Comparison of ENCODE assay signal across 8 cellular contexts in genomic region chr14:45426685-45427282, GRCh38.
DNase-seq lines count a peak whose midpoint lies in the region; ATAC-seq and FAIRE-seq lines count a peak whose summit lies in the region.

No MANE protein-coding gene starts in this region.

- H3K27me3 ChIP-seq in small intestine (ENCODE audit: control insufficient read depth in 2 of 2, insufficient read depth in 2 of 2, low read length in 2 of 2), result no peaks in the 10 kb centered on the region

- intact Hi-C loops in sciatic nerve (cut with DNase I), result no loop called here

- no peak for FAIRE-seq in small intestine (lab: Jason Lieb, UNC)

- no peak overlapping the region for H3K4me3 ChIP-seq in small intestine (ENCODE audit: low read depth in 1 of 2, low read length in 2 of 2)

- H3K4me1 ChIP-seq in small intestine (ENCODE audit: control insufficient read depth in 2 of 2, insufficient read depth in 1 of 2, low read depth in 1 of 2, low read length in 1 of 2), result no peaks in the 10 kb centered on the region

- H3K9me3 ChIP-seq in small intestine (ENCODE audit: control insufficient read depth, low read depth), result no peaks in the 10 kb centered on the region

- 4 to 8% (median 6%) methylated on average over 2 of the region's 2 CpGs for WGBS in small intestine, 3 donors

- no peak overlapping the region for H3K27ac ChIP-seq in small intestine (ENCODE audit: low read depth in 1 of 2, low read length in 1 of 2)

- no peak for ATAC-seq in sciatic nerve
- no peak for ATAC-seq in GM18907 (IDR thresholded peaks at IDR 0.05; ENCODE audit: unreplicated experiment)

- no peaks in the 10 kb centered on the region for H3K36me3 ChIP-seq in small intestine (ENCODE audit: control insufficient read depth in 2 of 2, insufficient read depth in 2 of 2, low read length in 2 of 2)

- DNase-seq in EH (ENCODE audit: low read depth) (peak; percentile 51), HCEC 1CT (peak; percentile 27), NCI-H1417 (lab: John Stamatoyannopoulos, UW) (peak; percentile 34 to 80 (median 68)), SKM-1 (lab: John Stamatoyannopoulos, UW; ENCODE audit: unreplicated experiment) (peak; percentile 1), globus pallidus (ENCODE audit: low spot score) (peak; percentile 20), small intestine (peak; percentile 24), sciatic nerve (ENCODE audit: low spot score) (no peak)
